Comparison of ENCODE assay signal across 22 cellular contexts in genomic region chr20:39849171-39849570, GRCh38.
DNase-seq lines count a peak whose midpoint lies in the region; ATAC-seq and TF ChIP-seq lines count a peak whose summit lies in the region.
"Had no signal": no experiment of that assay in that cellular context is flagged by ENCODE, and none has a peak within 500 bp of the region (broad histone marks: within the 10 kb centered on the region; RNA-seq: fewer than 3 reads in every experiment).

No MANE protein-coding gene starts in this region.

- H3K9ac ChIP-seq in smooth muscle cell (ENCODE audit: low read depth): no peak overlapping the region
- H3K9ac ChIP-seq: BLaER1 had no signal

- no peaks in the 10 kb centered on the region for H3K27me3 ChIP-seq in smooth muscle cell (ENCODE audit: low read depth)
- peaks cover 4% of the 10 kb centered on the region for H3K27me3 ChIP-seq in PC-9 (ENCODE audit: insufficient read depth, low read depth)
- H3K27me3 ChIP-seq: BLaER1 had no signal

- H3K4me1 ChIP-seq in smooth muscle cell (ENCODE audit: low read depth) (peaks cover 52% of the 10 kb centered on the region), PC-9 (replicated peaks; ENCODE audit: insufficient read depth) (no peaks in the 10 kb centered on the region)
- H3K4me1 ChIP-seq: BLaER1 had no signal

- ATAC-seq in GM18520 (IDR thresholded peaks at IDR 0.05; ENCODE audit: unreplicated experiment): no peak
- ATAC-seq: Panc1 had no signal

- WGBS in smooth muscle cell (ENCODE audit: low lambda C conversion rate): 97% methylated on average over 5 of the region's 5 CpGs

- intact Hi-C loops in PC-9 (cut with micrococcal nuclease; ENCODE audit: unreplicated experiment): no loop called here

- H4K20me1 ChIP-seq in smooth muscle cell (ENCODE audit: low read depth): no peaks in the 10 kb centered on the region
- H4K20me1 ChIP-seq in PC-9 (ENCODE audit: insufficient read depth): no peaks in the 10 kb centered on the region
- H4K20me1 ChIP-seq: BLaER1 had no signal

- H3K36me3 Mint-ChIP-seq in nephron (ENCODE audit: low read depth): no peaks in the 10 kb centered on the region

- TF ChIP-seq CTCF in nephron (IDR thresholded peaks at IDR 0.05; ENCODE audit: unreplicated experiment in 3 of 3): no peak
- no peak for TF ChIP-seq CTCF in smooth muscle cell (IDR thresholded peaks at IDR 0.05; ENCODE audit: borderline replicate concordance, insufficient read depth, poor library complexity, severe bottlenecking)
- TF ChIP-seq CTCF in PC-9 (conservative IDR thresholded peaks at IDR 0.05): no peak

- H3K27me3 Mint-ChIP-seq in nephron (ENCODE audit: low read depth): peaks cover 11% of the 10 kb centered on the region
- H3K27me3 Mint-ChIP-seq: CD4-positive, alpha-beta T cell had no signal

- H2AFZ ChIP-seq in smooth muscle cell (ENCODE audit: low read depth) (no peak overlapping the region), PC-9 (no peak overlapping the region)

- CTCF ChIA-PET in PC-9 (lab: Charles Lee): no interaction called here

- H3K4me3 Mint-ChIP-seq in nephron: no peak overlapping the region
- H3K4me3 Mint-ChIP-seq: CD4-positive, alpha-beta T cell had no signal

- no peaks in the 10 kb centered on the region for H3K9me3 Mint-ChIP-seq in nephron
- H3K9me3 Mint-ChIP-seq: CD4-positive, alpha-beta T cell had no signal

- peak overlapping the region; percentile 97 for H3K27ac ChIP-seq in smooth muscle cell (ENCODE audit: low read depth)
- H3K27ac ChIP-seq in PC-9: no peak overlapping the region
- H3K27ac ChIP-seq: 22Rv1, BLaER1 had no signal

- BruUV-seq in PC-9 (replicated peaks; lab: Mats Ljungman, UMichigan): no TSS peak

- peak overlapping the region; percentile 82 to 97 (median 87) for H3K27ac Mint-ChIP-seq in nephron
- H3K27ac Mint-ChIP-seq: CD4-positive, alpha-beta T cell had no signal

- H3K9me2 ChIP-seq in PC-9 (ENCODE audit: insufficient read depth): no peaks in the 10 kb centered on the region

- H3K9me3 ChIP-seq in smooth muscle cell (replicated peaks; ENCODE audit: low read depth): no peaks in the 10 kb centered on the region
- H3K9me3 ChIP-seq in PC-9 (ENCODE audit: insufficient read depth, low read depth): no peaks in the 10 kb centered on the region
- H3K9me3 ChIP-seq: BLaER1 had no signal

- DNase-seq in NCI-H2227 (lab: John Stamatoyannopoulos, UW; ENCODE audit: unreplicated experiment): peak; percentile 23
- no peak for DNase-seq in NCI-H2227 treated with DMSO at 0.1 percent for 48 hours (lab: John Stamatoyannopoulos, UW)
- DNase-seq in cerebellum (ENCODE audit: low spot score): peak; percentile 44
- DNase-seq in smooth muscle cell (lab: John Stamatoyannopoulos, UW; ENCODE audit: unreplicated experiment): no peak
- DNase-seq in DMS 273 (lab: John Stamatoyannopoulos, UW; ENCODE audit: unreplicated experiment): no peak
- DNase-seq in PC-9: no peak
- DNase-seq: ACHN; CD4-positive, alpha-beta T cell; COR-L47; DND-41; Karpas-422; MV-4-11; NCI-H1105 treated with DMSO at 0.1 percent for 48 hours; NCI-H2107; NCI-H510A; NCI-H774; NK-92 treated with Interleukin-12 subunit alpha and Interleukin-12 subunit beta, amount 100 ng/mL, for 24 hours had no signal

- POLR2A ChIA-PET in PC-9 (lab: Charles Lee; ENCODE audit: unreplicated experiment): no interaction called here

- H3K79me2 ChIP-seq in smooth muscle cell (ENCODE audit: low read depth) (no peaks in the 10 kb centered on the region), PC-9 (ENCODE audit: low read depth) (no peaks in the 10 kb centered on the region)

- H3K4me3 ChIP-seq in smooth muscle cell: no peak overlapping the region
- H3K4me3 ChIP-seq in PC-9: no peak overlapping the region
- H3K4me3 ChIP-seq: BLaER1 had no signal

- peaks cover 34% of the 10 kb centered on the region for H3K4me1 Mint-ChIP-seq in nephron

- H3F3A ChIP-seq in smooth muscle cell (ENCODE audit: low read depth) (no peaks in the 10 kb centered on the region), PC-9 (ENCODE audit: insufficient read depth, low read depth) (no peaks in the 10 kb centered on the region)

- H3K4me2 ChIP-seq in smooth muscle cell (peak overlapping the region; percentile 38), PC-9 (no peak overlapping the region)
- H3K4me2 ChIP-seq: BLaER1 had no signal

- H3K36me3 ChIP-seq in smooth muscle cell (ENCODE audit: low read depth): no peaks in the 10 kb centered on the region
- H3K36me3 ChIP-seq in PC-9 (ENCODE audit: low read depth): no peaks in the 10 kb centered on the region
- H3K36me3 ChIP-seq: BLaER1 had no signal

Comparison
In these comparisons a context has a peak if more than half of its experiments do, and no peak if none do; other contexts are left out.
1. DNase-seq: peak in NCI-H2227 (single experiment) and cerebellum (single experiment); none in NCI-H2227 treated with DMSO at 0.1 percent for 48 hours (single experiment), smooth muscle cell (single experiment), DMS 273 (single experiment) and PC-9 (0 of 2).